8 cellular contexts compared by ENCODE assay signal in genomic region chr1:247448107-247448778, GRCh38. TPM values are rescaled to one million over a fixed set of nuclear protein-coding genes. Genes with fewer than 3 reads are reported as not detected.
DNase-seq lines count a peak whose midpoint lies in the region; ATAC-seq and TF ChIP-seq lines count a peak whose summit lies in the region.

No MANE protein-coding gene starts in this region.

- H3K4me1 ChIP-seq in heart left ventricle = peaks cover 0 to 12% (median 0%) of the 10 kb centered on the region in 12 donors

- DNase-seq in EL (peak; percentile 53), NCI-H2081 (lab: John Stamatoyannopoulos, UW) (peak; percentile 60 to 75), heart left ventricle (peak; percentile 30 to 81 (median 70)), occipital lobe (lab: John Stamatoyannopoulos, UW) (peak; percentile 49), cerebellar nuclear complex (lab: John Stamatoyannopoulos, UW) (no peak), NCI-H187 treated with DMSO at 0.1 percent for 48 hours (lab: John Stamatoyannopoulos, UW) (no peak)
- no peak for DNase-seq in activated naive CD8-positive, alpha-beta T cell treated with anti-CD3 and anti-CD28 coated beads for 36 hours
- no peak for DNase-seq in effector CD4-positive, alpha-beta T cell

- H3K4me1 Mint-ChIP-seq in activated naive CD8-positive, alpha-beta T cell treated with anti-CD3 and anti-CD28 coated beads for 36 hours = peaks cover 7% of the 10 kb centered on the region

- intact Hi-C loops in heart left ventricle (cut with DNase I) = no loop called here

- ATAC-seq in heart left ventricle = peak; percentile 74 to 93 (median 86)

- H3K4me3 Mint-ChIP-seq in activated naive CD8-positive, alpha-beta T cell treated with anti-CD3 and anti-CD28 coated beads for 36 hours = peak overlapping the region; percentile 60

- H3K27ac ChIP-seq in heart left ventricle = peak overlapping the region in 5 of 12 donors; percentile 8 to 78 (median 30)

- TF ChIP-seq CTCF in heart left ventricle (IDR thresholded peaks at IDR 0.05) = no peak

- peak overlapping the region; percentile 34 for H3K27ac Mint-ChIP-seq in activated naive CD8-positive, alpha-beta T cell treated with anti-CD3 and anti-CD28 coated beads for 36 hours

- H3K36me3 ChIP-seq in heart left ventricle = peaks cover 0 to 5% (median 0%) of the 10 kb centered on the region in 9 donors

- no peaks in the 10 kb centered on the region for H3K9me3 Mint-ChIP-seq in activated naive CD8-positive, alpha-beta T cell treated with anti-CD3 and anti-CD28 coated beads for 36 hours

- no peaks in the 10 kb centered on the region for H3K27me3 Mint-ChIP-seq in activated naive CD8-positive, alpha-beta T cell treated with anti-CD3 and anti-CD28 coated beads for 36 hours

- peaks cover 0 to 16% (median 0%) of the 10 kb centered on the region in 9 donors for H3K27me3 ChIP-seq in heart left ventricle

- H3K4me3 ChIP-seq in heart left ventricle = peak overlapping the region in 11 of 12 donors; percentile 31 to 66 (median 49)

- H3K9me3 ChIP-seq in heart left ventricle = no peaks in the 10 kb centered on the region

- 6 to 12% (median 7%) methylated on average over 30 to 31 of the region's 31 CpGs for WGBS in heart left ventricle, 4 donors

- peaks cover 39% of the 10 kb centered on the region for H3K36me3 Mint-ChIP-seq in activated naive CD8-positive, alpha-beta T cell treated with anti-CD3 and anti-CD28 coated beads for 36 hours

- no peak for TF ChIP-seq POLR2A in heart left ventricle (IDR thresholded peaks at IDR 0.05)

RNA-seq across cellular contexts. Expression of gene OR2B11, which starts 9.7 kb away (rescaled TPM):
- not detected for total RNA-seq in activated naive CD8-positive, alpha-beta T cell treated with anti-CD3 and anti-CD28 coated beads for 36 hours
- not detected for total RNA-seq in heart left ventricle
- not detected for polyA plus RNA-seq in heart left ventricle
- total RNA-seq in occipital lobe = not detected

RNA-seq across cellular contexts. Expression of gene NLRP3, which starts 32.3 kb away (rescaled TPM):
- total RNA-seq in activated naive CD8-positive, alpha-beta T cell treated with anti-CD3 and anti-CD28 coated beads for 36 hours = 1 to 10 TPM; 8.5 to 9.1 TPM
- 1 to 10 TPM in 3 of 9 donors, under 1 TPM in 6; 0.40 to 8.3 (median 0.60) TPM for total RNA-seq in heart left ventricle
- polyA plus RNA-seq in heart left ventricle = under 1 TPM; 0.19 to 0.64 TPM
- 1.4 TPM for total RNA-seq in occipital lobe

Comparison
In these comparisons a context has a peak if more than half of its experiments do, and no peak if none do; other contexts are left out.
1. DNase-seq: peak in EL (single experiment), NCI-H2081 (2 of 2), heart left ventricle (5 of 5) and occipital lobe (single experiment); none in activated naive CD8-positive, alpha-beta T cell treated with anti-CD3 and anti-CD28 coated beads for 36 hours (single experiment), cerebellar nuclear complex (0 of 2), NCI-H187 treated with DMSO at 0.1 percent for 48 hours (single experiment) and effector CD4-positive, alpha-beta T cell (single experiment).